ENCODE assay signal across 21 cellular contexts in the genomic region with DNA sequence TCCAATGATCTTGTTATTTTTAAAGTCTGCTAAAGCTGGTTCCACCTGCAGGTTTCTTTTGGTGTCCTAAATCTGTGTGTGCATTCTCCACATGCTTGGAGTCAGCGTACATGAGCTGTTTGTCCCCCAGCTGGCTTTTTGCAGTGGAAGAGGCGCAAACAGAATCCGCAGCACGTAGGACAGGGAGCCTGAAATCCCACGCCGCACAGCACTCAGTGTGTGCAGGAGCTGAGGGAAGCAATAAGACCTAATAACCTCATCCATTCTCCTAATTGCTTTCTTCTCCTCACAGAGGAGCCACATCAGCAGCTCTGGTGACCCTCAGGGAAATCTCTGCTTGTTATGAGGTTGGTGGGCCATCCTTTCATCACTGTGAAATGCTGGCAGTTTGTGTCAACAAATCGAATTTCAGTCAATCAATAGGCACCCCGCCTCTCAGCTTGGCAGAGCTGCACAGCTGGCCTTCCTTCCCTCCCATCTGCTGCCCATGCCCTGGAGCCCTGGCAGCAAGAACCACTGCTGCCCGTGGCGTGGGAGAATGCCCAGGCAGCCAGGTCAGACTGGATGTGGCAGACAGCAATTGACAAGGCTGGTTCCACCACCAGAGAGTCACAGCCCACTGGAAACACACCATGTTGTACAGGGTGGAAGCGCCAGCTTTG.
"Had no signal": no experiment of that assay in that cellular context is flagged by ENCODE, and none has a peak within 500 bp of the region (broad histone marks: within the 10 kb centered on the region; RNA-seq: fewer than 3 reads in every experiment).

No MANE protein-coding gene starts in this region.

- H3K27ac ChIP-seq: colonic mucosa, gastrocnemius medialis, parathyroid adenoma, spleen, testis, transverse colon, VCaP had no signal

- H3K27me3 ChIP-seq: colonic mucosa, dorsolateral prefrontal cortex, spleen, testis, transverse colon had no signal

- DNase-seq: activated CD4-positive, alpha-beta memory T cell treated with anti-CD3 and anti-CD28 coated beads, Interleukin-2, amount 10 ng/mL, durations not matched to agents 7 days and 5 days; activated CD4-positive, alpha-beta T cell treated with anti-CD3 and anti-CD28 coated beads for 48 hours; activated gamma-delta T cell treated with Interleukin-2 at 50 U/mL for 16 hours; activated T-cell treated with anti-CD3 and anti-CD28 coated beads, Interleukin-2, amount 50 U/mL, for 4 hours; colonic mucosa; effector memory CD8-positive, alpha-beta T cell; erythroblast; gastrocnemius medialis; left colon; mammary epithelial cell; naive B cell; nephron progenitor cell; right cardiac atrium; spleen; stimulated activated naive CD4-positive, alpha-beta T cell; T-helper 9 cell; testis; transverse colon had no signal
